ENCODE assay signal across 20 cellular contexts in the genomic region with DNA sequence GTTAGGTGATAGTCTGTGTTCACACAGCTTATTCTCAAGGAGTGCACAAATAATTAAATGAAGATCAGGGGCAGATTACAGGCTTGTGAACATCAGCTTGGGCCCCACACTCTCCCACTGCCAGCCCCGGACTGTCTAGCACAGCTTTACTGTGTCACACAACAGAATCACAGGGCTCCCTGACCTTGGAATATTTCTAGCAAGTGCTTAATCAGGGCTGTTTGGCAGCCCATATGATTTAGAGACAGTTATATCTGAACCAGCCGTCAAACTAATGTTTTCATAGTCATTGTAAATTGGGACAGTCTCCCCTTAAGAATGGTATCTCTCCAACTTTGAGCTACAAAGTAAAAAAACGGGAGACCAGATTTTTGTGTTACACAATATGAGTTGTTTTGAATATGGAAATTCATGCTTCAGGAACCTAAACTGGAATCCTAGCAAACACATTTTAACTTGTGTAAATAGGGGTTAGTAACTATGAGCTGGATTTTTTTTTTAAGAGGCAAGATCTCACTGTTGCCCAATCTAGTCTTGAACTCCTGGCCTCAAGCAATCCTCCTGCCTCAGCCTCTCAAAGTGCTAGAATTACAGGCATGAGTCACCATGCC.
A peak's percentile ranks its signal among the peaks of the same experiment; 100 is the strongest.
DNase-seq lines count a peak whose midpoint lies in the region; ATAC-seq and TF ChIP-seq lines count a peak whose summit lies in the region.
"Had no signal": no experiment of that assay in that cellular context is flagged by ENCODE, and none has a peak within 500 bp of the region (broad histone marks: within the 10 kb centered on the region; RNA-seq: fewer than 3 reads in every experiment).

No MANE protein-coding gene starts in this region.

- no peaks in the 10 kb centered on the region for H4K20me1 ChIP-seq in fibroblast of lung (ENCODE audit: control insufficient read depth, extremely low read depth, insufficient read depth, low read length)

- no peak overlapping the region for H3K9ac ChIP-seq in fibroblast of lung (ENCODE audit: insufficient read depth, low read length)
- H3K9ac ChIP-seq: KMS-11 had no signal

- H3K4me3 ChIP-seq in AG04450 (ENCODE audit: low read depth, low read length) (no peak overlapping the region), fibroblast of lung (replicated peaks in 1 of 4; ENCODE audit: control extremely low read depth in 1 of 4, insufficient read depth in 1 of 4, low read depth in 3 of 4, low read length in 4 of 4) (no peak overlapping the region), lung (no peak overlapping the region)
- H3K4me3 ChIP-seq: esophagus squamous epithelium, right lobe of liver, SJCRH30 had no signal

- no peak overlapping the region for H3K4me2 ChIP-seq in fibroblast of lung (ENCODE audit: extremely low read depth, insufficient read depth, low read length)
- H3K4me2 ChIP-seq: KMS-11 had no signal

- CTCF ChIA-PET in AG04450 (lab: Charles Lee): interaction anchor here (1.1 kb wide), 1 partner anchor 479 kb away, joined by 3 read pairs; no protein-coding TSS in a partner anchor
- CTCF ChIA-PET in activated CD8-positive, alpha-beta T cell treated with anti-CD3 and anti-CD28 coated beads for 36 hours (lab: Charles Lee): no interaction called here

- H3K27me3 Mint-ChIP-seq in activated CD8-positive, alpha-beta T cell treated with anti-CD3 and anti-CD28 coated beads for 36 hours: no peaks in the 10 kb centered on the region
- no peaks in the 10 kb centered on the region for H3K27me3 Mint-ChIP-seq in osteocyte (ENCODE audit: unreplicated experiment)
- H3K27me3 Mint-ChIP-seq: activated CD4-positive, alpha-beta T cell treated with anti-CD3 and anti-CD28 coated beads, Interleukin-2, amount 10 ng/mL, durations not matched to agents 24 days and 14 days; memory B cell had no signal

- DNase-seq in AG04450 (ENCODE audit: low read depth, low spot score): no peak
- DNase-seq in LHCN-M2 (ENCODE audit: low read depth): peak; percentile 13
- peak in 1 of 2 donors; percentile 97 for DNase-seq in fibroblast of lung (ENCODE audit: low read depth in 2 of 2)
- DNase-seq in lung (ENCODE audit: low spot score): no peak
- DNase-seq in activated naive CD4-positive, alpha-beta T cell treated with anti-CD3 and anti-CD28 coated beads, Interleukin-2, amount 50 U/mL, for 16 hours: no peak
- no peak for DNase-seq in activated CD8-positive, alpha-beta T cell treated with anti-CD3 and anti-CD28 coated beads for 36 hours
- DNase-seq in G401 (ENCODE audit: low spot score): no peak
- no peak for DNase-seq in osteocyte (ENCODE audit: extremely low spot score, unreplicated experiment)
- DNase-seq: activated CD4-positive, alpha-beta T cell treated with anti-CD3 and anti-CD28 coated beads, Interleukin-2, amount 10 ng/mL, durations not matched to agents 24 days and 14 days; activated naive CD4-positive, alpha-beta T cell treated with anti-CD3 and anti-CD28 coated beads for 36 hours; COR-L47; esophagus squamous epithelium; GOT3; NCI-H1417; right lobe of liver; SJCRH30; substantia nigra had no signal

- in situ Hi-C loops in G401 (cut with HindIII; ENCODE audit: low sequenced_read_pairs): no loop called here

- no peaks in the 10 kb centered on the region for H3K9me3 Mint-ChIP-seq in activated CD8-positive, alpha-beta T cell treated with anti-CD3 and anti-CD28 coated beads for 36 hours
- no peaks in the 10 kb centered on the region for H3K9me3 Mint-ChIP-seq in osteocyte (ENCODE audit: unreplicated experiment)
- H3K9me3 Mint-ChIP-seq: activated CD4-positive, alpha-beta T cell treated with anti-CD3 and anti-CD28 coated beads, Interleukin-2, amount 10 ng/mL, durations not matched to agents 24 days and 14 days; activated naive CD4-positive, alpha-beta T cell treated with anti-CD3 and anti-CD28 coated beads for 36 hours; memory B cell had no signal

- WGBS in lung, 2 donors: 60 to 73% methylated on average over 3 of the region's 3 CpGs

- no peak overlapping the region for H3K4me3 Mint-ChIP-seq in activated CD8-positive, alpha-beta T cell treated with anti-CD3 and anti-CD28 coated beads for 36 hours
- H3K4me3 Mint-ChIP-seq in osteocyte (ENCODE audit: unreplicated experiment): no peak overlapping the region
- H3K4me3 Mint-ChIP-seq: activated CD4-positive, alpha-beta T cell treated with anti-CD3 and anti-CD28 coated beads, Interleukin-2, amount 10 ng/mL, durations not matched to agents 24 days and 14 days; activated naive CD4-positive, alpha-beta T cell treated with anti-CD3 and anti-CD28 coated beads for 36 hours; memory B cell; neural crest cell had no signal

- H3K36me3 ChIP-seq in fibroblast of lung (ENCODE audit: control insufficient read depth, insufficient read depth, low read length) (no peaks in the 10 kb centered on the region), lung (ENCODE audit: control insufficient read depth in 2 of 2, insufficient read depth in 2 of 2, low read length in 2 of 2) (no peaks in the 10 kb centered on the region)
- H3K36me3 ChIP-seq: esophagus squamous epithelium, right lobe of liver, SJCRH30 had no signal

- no peak overlapping the region for H2AFZ ChIP-seq in fibroblast of lung (ENCODE audit: low read length)

- peak; percentile 69 for ATAC-seq in lung (ENCODE audit: insufficient read depth, low FRiP score)
- ATAC-seq in activated CD8-positive, alpha-beta T cell treated with anti-CD3 and anti-CD28 coated beads for 36 hours: no peak
- ATAC-seq: right lobe of liver had no signal

- intact Hi-C loops in activated CD8-positive, alpha-beta T cell treated with anti-CD3 and anti-CD28 coated beads for 36 hours (cut with micrococcal nuclease): no loop called here

- H3K9me3 ChIP-seq in AG04450 (ENCODE audit: control insufficient read depth, insufficient read depth, low read length) (no peaks in the 10 kb centered on the region), fibroblast of lung (ENCODE audit: control insufficient read depth, insufficient read depth, low read depth, low read length) (no peaks in the 10 kb centered on the region), lung (ENCODE audit: control insufficient read depth in 2 of 2, insufficient read depth in 1 of 2, low read length in 1 of 2) (no peaks in the 10 kb centered on the region)
- H3K9me3 ChIP-seq: esophagus squamous epithelium, right lobe of liver had no signal

- no peaks in the 10 kb centered on the region for H3K4me1 Mint-ChIP-seq in activated CD8-positive, alpha-beta T cell treated with anti-CD3 and anti-CD28 coated beads for 36 hours (ENCODE audit: low read depth)
- H3K4me1 Mint-ChIP-seq in osteocyte (ENCODE audit: unreplicated experiment): peaks cover 8% of the 10 kb centered on the region
- H3K4me1 Mint-ChIP-seq: activated CD4-positive, alpha-beta T cell treated with anti-CD3 and anti-CD28 coated beads, Interleukin-2, amount 10 ng/mL, durations not matched to agents 24 days and 14 days; memory B cell had no signal

- H3K27ac Mint-ChIP-seq in activated CD8-positive, alpha-beta T cell treated with anti-CD3 and anti-CD28 coated beads for 36 hours: no peak overlapping the region
- no peak overlapping the region for H3K27ac Mint-ChIP-seq in osteocyte (ENCODE audit: unreplicated experiment)
- H3K27ac Mint-ChIP-seq: activated CD4-positive, alpha-beta T cell treated with anti-CD3 and anti-CD28 coated beads, Interleukin-2, amount 10 ng/mL, durations not matched to agents 24 days and 14 days; activated naive CD4-positive, alpha-beta T cell treated with anti-CD3 and anti-CD28 coated beads for 36 hours; memory B cell had no signal

- TF ChIP-seq CTCF in AG04450 (IDR thresholded peaks at IDR 0.05; ENCODE audit: low read depth, low read length): no peak
- TF ChIP-seq CTCF in fibroblast of lung (conservative IDR thresholded peaks at IDR 0.05 in 1 of 2, IDR thresholded peaks at IDR 0.05 in 1 of 2; ENCODE audit: low read depth in 1 of 2, low read length in 2 of 2): no peak
- TF ChIP-seq CTCF in lung (IDR thresholded peaks at IDR 0.05; ENCODE audit: control extremely low read depth, extremely low read depth): no peak
- no peak for TF ChIP-seq CTCF in activated CD8-positive, alpha-beta T cell treated with anti-CD3 and anti-CD28 coated beads for 36 hours (IDR thresholded peaks at IDR 0.05)
- no peak for TF ChIP-seq CTCF in osteocyte (IDR thresholded peaks at IDR 0.05)

- H3K27ac ChIP-seq in AG04450 (ENCODE audit: low read depth, low read length): peak overlapping the region; percentile 47
- peak overlapping the region; percentile 55 for H3K27ac ChIP-seq in fibroblast of lung (ENCODE audit: insufficient read depth, low read length)
- no peak overlapping the region for H3K27ac ChIP-seq in lung (ENCODE audit: low read depth in 1 of 2, low read length in 1 of 2)
- H3K27ac ChIP-seq: KMS-11, right lobe of liver, SJCRH30 had no signal

- no peaks in the 10 kb centered on the region for H3K36me3 Mint-ChIP-seq in activated CD8-positive, alpha-beta T cell treated with anti-CD3 and anti-CD28 coated beads for 36 hours (ENCODE audit: low read depth)
- no peaks in the 10 kb centered on the region for H3K36me3 Mint-ChIP-seq in osteocyte (ENCODE audit: unreplicated experiment)
- H3K36me3 Mint-ChIP-seq: memory B cell had no signal

- POLR2A ChIA-PET in AG04450 (lab: Yijun Ruan, JAX): interaction anchor here (0.6 to 1.2 kb wide), 4 partner anchors 13 to 150 kb away, joined by 3 to 4 read pairs (median 3); no protein-coding TSS in a partner anchor
- POLR2A ChIA-PET in activated CD8-positive, alpha-beta T cell treated with anti-CD3 and anti-CD28 coated beads for 36 hours (lab: Charles Lee): no interaction called here

- H3K4me1 ChIP-seq in fibroblast of lung (ENCODE audit: control insufficient read depth, extremely low read depth, insufficient read depth, low read length): peaks cover 8% of the 10 kb centered on the region
- H3K4me1 ChIP-seq in lung (ENCODE audit: control insufficient read depth in 2 of 2, insufficient read depth in 2 of 2, low read length in 2 of 2): no peaks in the 10 kb centered on the region
- H3K4me1 ChIP-seq: esophagus squamous epithelium, right lobe of liver had no signal

- no peaks in the 10 kb centered on the region for H3K27me3 ChIP-seq in AG04450 (ENCODE audit: control insufficient read depth, insufficient read depth, low read length)
- no peaks in the 10 kb centered on the region for H3K27me3 ChIP-seq in fibroblast of lung (ENCODE audit: control insufficient read depth, insufficient read depth, low read length)
- H3K27me3 ChIP-seq in lung (ENCODE audit: control insufficient read depth, insufficient read depth): no peaks in the 10 kb centered on the region
- H3K27me3 ChIP-seq: right lobe of liver, SJCRH30 had no signal

- no peaks in the 10 kb centered on the region for H3K79me2 ChIP-seq in fibroblast of lung (ENCODE audit: control insufficient read depth, insufficient read depth, low read length)

Comparison
In these comparisons a context has a peak if more than half of its experiments do, and no peak if none do; other contexts are left out.
1. H3K27ac ChIP-seq: peak in AG04450 (single experiment) and fibroblast of lung (single experiment); none in lung (0 of 2).